1 cellular context compared by ENCODE assay signal in genomic region chr3:48445277-48445882, GRCh38.
TF ChIP-seq lines count a peak whose summit lies in the region.

No MANE protein-coding gene starts in this region.

TF ChIP-seq in endothelial cell of umbilical vein, 7 proteins besides CTCF, POLR2A, EP300 and RAD21:
- TF ChIP-seq GATA2 (IDR thresholded peaks at IDR 0.05; ENCODE audit: insufficient read depth, insufficient read length, low read depth, low read length): no peak
- no peak for TF ChIP-seq FOS (IDR thresholded peaks at IDR 0.05; ENCODE audit: borderline replicate concordance, insufficient read depth, low read length)
- TF ChIP-seq POLR2AphosphoS5 (IDR thresholded peaks at IDR 0.05; ENCODE audit: insufficient read depth, low read depth, low read length): peak; percentile 11
